In genomic region chr9:128314697-128315096, GRCh38 we compare ENCODE assay signal across 23 cellular contexts. TPM values are rescaled to one million over a fixed set of nuclear protein-coding genes. Genes with fewer than 3 reads are reported as not detected.
DNase-seq lines count a peak whose midpoint lies in the region; ATAC-seq, FAIRE-seq and TF ChIP-seq lines count a peak whose summit lies in the region.
"Had no signal": no experiment of that assay in that cellular context is flagged by ENCODE, and none has a peak within 500 bp of the region (broad histone marks: within the 10 kb centered on the region; RNA-seq: fewer than 3 reads in every experiment).

No MANE protein-coding gene starts in this region.

- TF ChIP-seq RAD21 in HepG2 (CRISPR knock-in tag; IDR thresholded peaks at IDR 0.05), result no peak

- no peak for FAIRE-seq in HepG2 (lab: Jason Lieb, UNC)
- FAIRE-seq: A204.1, GM12878, GM18507, H1 had no signal

- H3K9me3 ChIP-seq in HepG2 (ENCODE audit: low read length), result no peaks in the 10 kb centered on the region
- H3K9me3 ChIP-seq in right lobe of liver, result no peaks in the 10 kb centered on the region
- H3K9me3 ChIP-seq: BLaER1, Caco-2 had no signal

- no peak for TF ChIP-seq CTCF in HepG2 (CRISPR knock-in tag; IDR thresholded peaks at IDR 0.05)
- no peak for TF ChIP-seq CTCF in right lobe of liver (IDR thresholded peaks at IDR 0.05)

- H3K9ac ChIP-seq in HepG2 (ENCODE audit: insufficient read depth, low read depth, low read length), result no peak overlapping the region
- H3K9ac ChIP-seq: BLaER1, GM23248 had no signal

- POLR2A ChIA-PET in HepG2 (lab: Yijun Ruan, JAX), result no interaction called here

- no peak overlapping the region for H3K4me3 ChIP-seq in HepG2 (replicated peaks in 1 of 3; ENCODE audit: insufficient read depth in 1 of 3, low read depth in 2 of 3, low read length in 3 of 3)
- no peak overlapping the region for H3K4me3 ChIP-seq in right lobe of liver
- H3K4me3 ChIP-seq: BLaER1, GM12878, GM23248 had no signal

- CTCF ChIA-PET in HepG2 (lab: Yijun Ruan, JAX; ENCODE audit: low intra/inter-chr PET ratio, low total read pairs), result no interaction called here

- H4K20me1 ChIP-seq in HepG2 (ENCODE audit: insufficient read depth, low read length), result no peaks in the 10 kb centered on the region
- H4K20me1 ChIP-seq: BLaER1 had no signal

- no peak for TF ChIP-seq POLR2A in HepG2 (IDR thresholded peaks at IDR 0.05; ENCODE audit: insufficient read depth in 1 of 2, low read depth in 2 of 2, low read length in 2 of 2)
- no peak for TF ChIP-seq POLR2A in right lobe of liver (IDR thresholded peaks at IDR 0.05)

- H3K27ac ChIP-seq in HepG2 (ENCODE audit: extremely low read length, insufficient read depth, low read length), result no peak overlapping the region
- H3K27ac ChIP-seq in right lobe of liver, result no peak overlapping the region
- H3K27ac ChIP-seq in layer of hippocampus (ENCODE audit: low read depth, low read length), result peak overlapping the region; percentile 24
- peak overlapping the region; percentile 99 for H3K27ac ChIP-seq in temporal lobe (ENCODE audit: low read depth, low read length)
- H3K27ac ChIP-seq: 22Rv1, BLaER1, C4-2B, GM23248 had no signal

- WGBS in HepG2 (ENCODE audit: low lambda C conversion rate), result 89% methylated on average over 3 of the region's 4 CpGs
- 100% methylated on average over 2 of the region's 4 CpGs for WGBS in right lobe of liver (ENCODE audit: insufficient coverage, low coverage, low lambda C conversion rate, missing lambda C conversion rate)

- no peaks in the 10 kb centered on the region for H3K79me2 ChIP-seq in HepG2 (ENCODE audit: insufficient read depth, low read length)

- peaks cover 19 to 57% of the 10 kb centered on the region in 2 experiments for H3K36me3 ChIP-seq in HepG2 (replicated peaks in 1 of 2; ENCODE audit: control insufficient read depth in 1 of 2, insufficient read depth in 2 of 2, low read length in 2 of 2)
- peaks cover 0 to 47% (median 16%) of the 10 kb centered on the region in 4 donors for H3K36me3 ChIP-seq in right lobe of liver

- H3K4me1 ChIP-seq in HepG2 (ENCODE audit: insufficient read depth, low read length) (no peaks in the 10 kb centered on the region), right lobe of liver (peaks cover 0 to 18% (median 6%) of the 10 kb centered on the region in 4 donors)
- H3K4me1 ChIP-seq: BLaER1, Caco-2 had no signal

- H2AFZ ChIP-seq in HepG2 (ENCODE audit: low read length), result no peak overlapping the region
- H2AFZ ChIP-seq: GM23248 had no signal

- no TSS peak for BruUV-seq in HepG2 (replicated peaks; lab: Mats Ljungman, UMichigan)

- H3K27me3 ChIP-seq in HepG2 (ENCODE audit: control insufficient read depth in 1 of 2, insufficient read depth in 2 of 2, low read length in 2 of 2), result no peaks in the 10 kb centered on the region
- no peaks in the 10 kb centered on the region for H3K27me3 ChIP-seq in right lobe of liver
- no peaks in the 10 kb centered on the region for H3K27me3 ChIP-seq in layer of hippocampus (ENCODE audit: control insufficient read depth, insufficient read depth, low read length)
- H3K27me3 ChIP-seq: BLaER1 had no signal

- H3K4me2 ChIP-seq in HepG2 (ENCODE audit: low read depth, low read length), result no peak overlapping the region
- H3K4me2 ChIP-seq: BLaER1 had no signal

- intact Hi-C loops in HepG2 (cut with micrococcal nuclease; ENCODE audit: unreplicated experiment) (no loop called here), right lobe of liver (cut with DNase I) (no loop called here)

- no peak for ATAC-seq in HepG2
- no peak for ATAC-seq in right lobe of liver
- no peak for ATAC-seq in GM18498 (IDR thresholded peaks at IDR 0.05; ENCODE audit: unreplicated experiment)
- ATAC-seq: CD8-positive, alpha-beta T cell; GM12878 had no signal

- TF ChIP-seq EP300 in HepG2 (IDR thresholded peaks at IDR 0.05; ENCODE audit: low read depth in 2 of 2, low read length in 2 of 2), result no peak
- TF ChIP-seq EP300 in HepG2 (CRISPR knock-in tag; IDR thresholded peaks at IDR 0.05; ENCODE audit: borderline replicate concordance), result no peak

- in situ Hi-C loops in HepG2 (cut with HindIII; ENCODE audit: extremely low pct_ligation_motif_present, low pct_unique_long_range_greater_than_20kb), result no loop called here

- DNase-seq in HepG2 (ENCODE audit: low spot score) (no peak), right lobe of liver (no peak), activated T-cell treated with anti-CD3 and anti-CD28 coated beads for 4 hours (no peak)
- DNase-seq: Caco-2; CD4-positive, CD25-positive, alpha-beta regulatory T cell; CD8-positive, alpha-beta T cell; DMS153; DMS79; EL; GDM1; GM23248; H7; HCEC 1CT had no signal

RNA-seq across cellular contexts. Expression of gene TRUB2, which starts 7.5 kb away (rescaled TPM):
- total RNA-seq in HepG2 (2016; rRNA removed; fragmentation: Illumina TruSeq; extraction: Trizol) (41.2 and 57.8 TPM in 2 replicates), right lobe of liver (10 to 100 TPM; 16.7 to 35.5 (median 24.5) TPM), temporal lobe (14.0 TPM)
- total RNA-seq in HepG2 (2016; cell fraction: cytosol; rRNA removed; fragmentation: Illumina TruSeq; extraction: Trizol; ENCODE audit: low read depth), result 10.4 and 12.1 TPM in 2 replicates
- total RNA-seq in HepG2 (2016; cell fraction: insoluble cytoplasmic fraction; rRNA removed; fragmentation: Illumina TruSeq; extraction: Trizol), result 45.4 and 61.4 TPM in 2 replicates
- 14.0 and 15.7 TPM in 2 replicates for total RNA-seq in HepG2 (2016; cell fraction: membrane; rRNA removed; fragmentation: Illumina TruSeq; extraction: Trizol)
- total RNA-seq in HepG2 (2016; cell fraction: nucleus; rRNA removed; fragmentation: Illumina TruSeq; extraction: Trizol), result 16.3 and 19.3 TPM in 2 replicates
- polyA plus RNA-seq in HepG2 (2011; rRNA removed), result 22.3 and 26.5 TPM in 2 replicates
- 15.5 and 18.8 TPM in 2 replicates for polyA plus RNA-seq in HepG2 (2011; cell fraction: cytosol; rRNA removed)
- 10.4 and 11.9 TPM in 2 replicates for polyA plus RNA-seq in HepG2 (2011; cell fraction: nucleus; rRNA removed)
- 17.0 and 18.3 TPM in 2 replicates for polyA plus RNA-seq in HepG2 (2012)
- polyA plus RNA-seq in HepG2 (2016; cell fraction: cytosol; fragmentation: Illumina TruSeq; extraction: Trizol; ENCODE audit: low read depth), result 8.5 and 10.6 TPM in 2 replicates
- polyA plus RNA-seq in HepG2 (2016; cell fraction: insoluble cytoplasmic fraction; fragmentation: Illumina TruSeq; extraction: Trizol; ENCODE audit: low read depth), result 47.4 and 47.7 TPM in 2 replicates
- 9.1 and 10.5 TPM in 2 replicates for polyA plus RNA-seq in HepG2 (2016; cell fraction: membrane; fragmentation: Illumina TruSeq; extraction: Trizol; ENCODE audit: low read depth)
- 23.3 and 26.5 TPM in 2 replicates for polyA plus RNA-seq in HepG2 (2016; cell fraction: nucleus; fragmentation: Illumina TruSeq; extraction: Trizol; ENCODE audit: insufficient read depth, low read depth)
- polyA minus RNA-seq in HepG2 (2011; rRNA and poly(A)+ RNA removed; ENCODE audit: low replicate concordance), result 28.6 and 113 TPM in 2 replicates
- polyA minus RNA-seq in HepG2 (2011; cell fraction: cytosol; rRNA and poly(A)+ RNA removed), result 18.2 and 21.4 TPM in 2 replicates
- 12.0 and 13.4 TPM in 2 replicates for polyA minus RNA-seq in HepG2 (2011; cell fraction: nucleus; rRNA and poly(A)+ RNA removed)

RNA-seq across cellular contexts. Expression of gene COQ4, which starts 7.9 kb away (rescaled TPM):
- 16.2 and 26.1 TPM in 2 replicates for total RNA-seq in HepG2 (2016; rRNA removed; fragmentation: Illumina TruSeq; extraction: Trizol)
- total RNA-seq in HepG2 (2016; cell fraction: cytosol; rRNA removed; fragmentation: Illumina TruSeq; extraction: Trizol; ENCODE audit: low read depth), result 11.9 and 18.5 TPM in 2 replicates
- 14.1 and 27.2 TPM in 2 replicates for total RNA-seq in HepG2 (2016; cell fraction: insoluble cytoplasmic fraction; rRNA removed; fragmentation: Illumina TruSeq; extraction: Trizol)
- total RNA-seq in HepG2 (2016; cell fraction: membrane; rRNA removed; fragmentation: Illumina TruSeq; extraction: Trizol), result 20.4 and 27.0 TPM in 2 replicates
- 19.9 and 21.8 TPM in 2 replicates for total RNA-seq in HepG2 (2016; cell fraction: nucleus; rRNA removed; fragmentation: Illumina TruSeq; extraction: Trizol)
- 36.0 and 37.5 TPM in 2 replicates for polyA plus RNA-seq in HepG2 (2011; rRNA removed)
- 22.7 and 32.6 TPM in 2 replicates for polyA plus RNA-seq in HepG2 (2011; cell fraction: cytosol; rRNA removed)
- 80.9 and 82.1 TPM in 2 replicates for polyA plus RNA-seq in HepG2 (2011; cell fraction: nucleus; rRNA removed)
- 17.6 and 19.0 TPM in 2 replicates for polyA plus RNA-seq in HepG2 (2012)
- polyA plus RNA-seq in HepG2 (2016; cell fraction: cytosol; fragmentation: Illumina TruSeq; extraction: Trizol; ENCODE audit: low read depth), result 18.0 and 23.7 TPM in 2 replicates
- 17.7 and 21.6 TPM in 2 replicates for polyA plus RNA-seq in HepG2 (2016; cell fraction: insoluble cytoplasmic fraction; fragmentation: Illumina TruSeq; extraction: Trizol; ENCODE audit: low read depth)
- polyA plus RNA-seq in HepG2 (2016; cell fraction: membrane; fragmentation: Illumina TruSeq; extraction: Trizol; ENCODE audit: low read depth), result 21.8 and 28.2 TPM in 2 replicates
- polyA plus RNA-seq in HepG2 (2016; cell fraction: nucleus; fragmentation: Illumina TruSeq; extraction: Trizol; ENCODE audit: insufficient read depth, low read depth), result 60.0 and 62.1 TPM in 2 replicates
- 45.1 and 143 TPM in 2 replicates for polyA minus RNA-seq in HepG2 (2011; rRNA and poly(A)+ RNA removed; ENCODE audit: low replicate concordance)
- 10.4 and 12.0 TPM in 2 replicates for polyA minus RNA-seq in HepG2 (2011; cell fraction: cytosol; rRNA and poly(A)+ RNA removed)
- polyA minus RNA-seq in HepG2 (2011; cell fraction: nucleus; rRNA and poly(A)+ RNA removed), result 38.2 and 49.6 TPM in 2 replicates
- total RNA-seq in right lobe of liver, result 10 to 100 TPM; 22.3 to 67.5 (median 30.3) TPM
- total RNA-seq in temporal lobe, result 10.3 TPM

RNA-seq across cellular contexts. Expression of gene SLC27A4, which starts 25.6 kb away (rescaled TPM):
- 9.3 and 18.8 TPM in 2 replicates for total RNA-seq in HepG2 (2016; rRNA removed; fragmentation: Illumina TruSeq; extraction: Trizol)
- total RNA-seq in HepG2 (2016; cell fraction: cytosol; rRNA removed; fragmentation: Illumina TruSeq; extraction: Trizol; ENCODE audit: low read depth), result 6.3 and 6.8 TPM in 2 replicates
- 8.9 and 19.1 TPM in 2 replicates for total RNA-seq in HepG2 (2016; cell fraction: insoluble cytoplasmic fraction; rRNA removed; fragmentation: Illumina TruSeq; extraction: Trizol)
- total RNA-seq in HepG2 (2016; cell fraction: membrane; rRNA removed; fragmentation: Illumina TruSeq; extraction: Trizol), result 17.4 and 19.4 TPM in 2 replicates
- total RNA-seq in HepG2 (2016; cell fraction: nucleus; rRNA removed; fragmentation: Illumina TruSeq; extraction: Trizol), result 16.1 and 21.0 TPM in 2 replicates
- 10.6 and 16.9 TPM in 2 replicates for polyA plus RNA-seq in HepG2 (2011; rRNA removed)
- 12.5 and 14.4 TPM in 2 replicates for polyA plus RNA-seq in HepG2 (2011; cell fraction: cytosol; rRNA removed)
- polyA plus RNA-seq in HepG2 (2011; cell fraction: nucleus; rRNA removed), result 30.1 and 31.3 TPM in 2 replicates
- polyA plus RNA-seq in HepG2 (2012), result 11.0 and 16.6 TPM in 2 replicates
- 5.9 and 7.6 TPM in 2 replicates for polyA plus RNA-seq in HepG2 (2016; cell fraction: cytosol; fragmentation: Illumina TruSeq; extraction: Trizol; ENCODE audit: low read depth)
- 10.5 and 13.4 TPM in 2 replicates for polyA plus RNA-seq in HepG2 (2016; cell fraction: insoluble cytoplasmic fraction; fragmentation: Illumina TruSeq; extraction: Trizol; ENCODE audit: low read depth)
- 14.0 and 17.0 TPM in 2 replicates for polyA plus RNA-seq in HepG2 (2016; cell fraction: membrane; fragmentation: Illumina TruSeq; extraction: Trizol; ENCODE audit: low read depth)
- 30.8 and 31.8 TPM in 2 replicates for polyA plus RNA-seq in HepG2 (2016; cell fraction: nucleus; fragmentation: Illumina TruSeq; extraction: Trizol; ENCODE audit: insufficient read depth, low read depth)
- 44.7 and 85.4 TPM in 2 replicates for polyA minus RNA-seq in HepG2 (2011; rRNA and poly(A)+ RNA removed; ENCODE audit: low replicate concordance)
- polyA minus RNA-seq in HepG2 (2011; cell fraction: cytosol; rRNA and poly(A)+ RNA removed), result 11.3 and 17.5 TPM in 2 replicates
- polyA minus RNA-seq in HepG2 (2011; cell fraction: nucleus; rRNA and poly(A)+ RNA removed), result 9.3 and 12.4 TPM in 2 replicates
- 10 to 100 TPM; 15.8 to 97.3 (median 24.1) TPM for total RNA-seq in right lobe of liver
- total RNA-seq in temporal lobe, result 17.0 TPM

RNA-seq across cellular contexts. Expression of gene SWI5, which starts 38.6 kb away (rescaled TPM):
- total RNA-seq in HepG2 (2016; rRNA removed; fragmentation: Illumina TruSeq; extraction: Trizol), result 39.2 and 46.5 TPM in 2 replicates
- 10.4 and 11.6 TPM in 2 replicates for total RNA-seq in HepG2 (2016; cell fraction: cytosol; rRNA removed; fragmentation: Illumina TruSeq; extraction: Trizol; ENCODE audit: low read depth)
- total RNA-seq in HepG2 (2016; cell fraction: insoluble cytoplasmic fraction; rRNA removed; fragmentation: Illumina TruSeq; extraction: Trizol), result 42.5 and 47.8 TPM in 2 replicates
- 25.1 and 25.9 TPM in 2 replicates for total RNA-seq in HepG2 (2016; cell fraction: membrane; rRNA removed; fragmentation: Illumina TruSeq; extraction: Trizol)
- 15.1 and 18.1 TPM in 2 replicates for total RNA-seq in HepG2 (2016; cell fraction: nucleus; rRNA removed; fragmentation: Illumina TruSeq; extraction: Trizol)
- 41.0 and 48.7 TPM in 2 replicates for polyA plus RNA-seq in HepG2 (2011; rRNA removed)
- 45.9 and 57.9 TPM in 2 replicates for polyA plus RNA-seq in HepG2 (2011; cell fraction: cytosol; rRNA removed)
- 18.6 and 19.1 TPM in 2 replicates for polyA plus RNA-seq in HepG2 (2011; cell fraction: nucleus; rRNA removed)
- polyA plus RNA-seq in HepG2 (2012), result 22.3 and 22.7 TPM in 2 replicates
- polyA plus RNA-seq in HepG2 (2016; cell fraction: cytosol; fragmentation: Illumina TruSeq; extraction: Trizol; ENCODE audit: low read depth), result 16.0 and 21.0 TPM in 2 replicates
- 58.7 and 61.9 TPM in 2 replicates for polyA plus RNA-seq in HepG2 (2016; cell fraction: insoluble cytoplasmic fraction; fragmentation: Illumina TruSeq; extraction: Trizol; ENCODE audit: low read depth)
- polyA plus RNA-seq in HepG2 (2016; cell fraction: membrane; fragmentation: Illumina TruSeq; extraction: Trizol; ENCODE audit: low read depth), result 28.9 and 29.7 TPM in 2 replicates
- 30.7 and 35.4 TPM in 2 replicates for polyA plus RNA-seq in HepG2 (2016; cell fraction: nucleus; fragmentation: Illumina TruSeq; extraction: Trizol; ENCODE audit: insufficient read depth, low read depth)
- polyA minus RNA-seq in HepG2 (2011; rRNA and poly(A)+ RNA removed; ENCODE audit: low replicate concordance), result 15.4 and 63.7 TPM in 2 replicates
- polyA minus RNA-seq in HepG2 (2011; cell fraction: cytosol; rRNA and poly(A)+ RNA removed), result 4.9 and 5.7 TPM in 2 replicates
- polyA minus RNA-seq in HepG2 (2011; cell fraction: nucleus; rRNA and poly(A)+ RNA removed), result 6.8 and 9.6 TPM in 2 replicates
- total RNA-seq in right lobe of liver, result 10 to 100 TPM; 10.8 to 17.3 (median 14.3) TPM
- total RNA-seq in temporal lobe, result 8.4 TPM

RNA-seq across cellular contexts. Expression of gene GOLGA2, which starts 38.9 kb away (rescaled TPM):
- 35.4 and 45.8 TPM in 2 replicates for total RNA-seq in HepG2 (2016; rRNA removed; fragmentation: Illumina TruSeq; extraction: Trizol)
- 6.4 and 8.4 TPM in 2 replicates for total RNA-seq in HepG2 (2016; cell fraction: cytosol; rRNA removed; fragmentation: Illumina TruSeq; extraction: Trizol; ENCODE audit: low read depth)
- total RNA-seq in HepG2 (2016; cell fraction: insoluble cytoplasmic fraction; rRNA removed; fragmentation: Illumina TruSeq; extraction: Trizol), result 31.1 and 49.9 TPM in 2 replicates
- total RNA-seq in HepG2 (2016; cell fraction: membrane; rRNA removed; fragmentation: Illumina TruSeq; extraction: Trizol), result 10.9 and 13.1 TPM in 2 replicates
- 42.8 and 46.0 TPM in 2 replicates for total RNA-seq in HepG2 (2016; cell fraction: nucleus; rRNA removed; fragmentation: Illumina TruSeq; extraction: Trizol)
- polyA plus RNA-seq in HepG2 (2011; rRNA removed), result 43.0 and 45.3 TPM in 2 replicates
- polyA plus RNA-seq in HepG2 (2011; cell fraction: cytosol; rRNA removed), result 21.2 and 23.8 TPM in 2 replicates
- polyA plus RNA-seq in HepG2 (2011; cell fraction: nucleus; rRNA removed), result 61.8 and 75.6 TPM in 2 replicates
- polyA plus RNA-seq in HepG2 (2012), result 38.1 and 47.2 TPM in 2 replicates
- 2.0 and 2.7 TPM in 2 replicates for polyA plus RNA-seq in HepG2 (2016; cell fraction: cytosol; fragmentation: Illumina TruSeq; extraction: Trizol; ENCODE audit: low read depth)
- polyA plus RNA-seq in HepG2 (2016; cell fraction: insoluble cytoplasmic fraction; fragmentation: Illumina TruSeq; extraction: Trizol; ENCODE audit: low read depth), result 30.5 and 39.7 TPM in 2 replicates
- 4.6 and 5.4 TPM in 2 replicates for polyA plus RNA-seq in HepG2 (2016; cell fraction: membrane; fragmentation: Illumina TruSeq; extraction: Trizol; ENCODE audit: low read depth)
- polyA plus RNA-seq in HepG2 (2016; cell fraction: nucleus; fragmentation: Illumina TruSeq; extraction: Trizol; ENCODE audit: insufficient read depth, low read depth), result 113 and 115 TPM in 2 replicates
- polyA minus RNA-seq in HepG2 (2011; rRNA and poly(A)+ RNA removed; ENCODE audit: low replicate concordance), result 35.4 and 37.7 TPM in 2 replicates
- 20.2 and 23.6 TPM in 2 replicates for polyA minus RNA-seq in HepG2 (2011; cell fraction: cytosol; rRNA and poly(A)+ RNA removed)
- 62.4 and 64.2 TPM in 2 replicates for polyA minus RNA-seq in HepG2 (2011; cell fraction: nucleus; rRNA and poly(A)+ RNA removed)
- total RNA-seq in right lobe of liver, result 10 to 100 TPM; 25.0 to 53.0 (median 35.5) TPM
- total RNA-seq in temporal lobe, result 42.5 TPM

Comparison
In these comparisons a context has a peak if more than half of its experiments do, and no peak if none do; other contexts are left out.
1. H3K27ac ChIP-seq: peak in layer of hippocampus (single experiment) and temporal lobe (single experiment); none in HepG2 (single experiment) and right lobe of liver (0 of 3).